26 cellular contexts compared by ENCODE assay signal in the genomic region with DNA sequence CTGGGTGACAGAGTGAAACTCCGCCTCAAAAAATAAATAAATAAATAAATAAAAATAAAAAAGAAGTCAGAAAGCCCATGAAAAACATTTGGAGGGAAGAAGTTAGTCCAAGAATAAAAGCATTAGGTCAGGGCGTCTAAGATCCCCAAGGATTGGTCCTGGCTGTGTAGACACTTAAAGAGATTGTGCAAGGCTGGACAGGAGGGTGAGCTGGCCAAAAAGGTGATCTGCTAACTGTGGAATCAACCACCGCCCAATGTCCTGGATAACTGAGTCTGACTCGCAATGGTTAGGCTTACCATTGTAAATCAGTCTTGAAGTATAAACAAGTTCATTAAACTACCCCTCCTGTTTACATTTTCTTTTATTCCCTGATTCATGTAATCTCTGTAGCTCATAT. TPM values are rescaled to one million over a fixed set of nuclear protein-coding genes. Genes with fewer than 3 reads are reported as not detected.
"Had no signal": no experiment of that assay in that cellular context is flagged by ENCODE, and none has a peak within 500 bp of the region (broad histone marks: within the 10 kb centered on the region; RNA-seq: fewer than 3 reads in every experiment).

No MANE protein-coding gene starts in this region.

- H3K27ac Mint-ChIP-seq: activated CD4-positive, alpha-beta T cell treated with anti-CD3 and anti-CD28 coated beads, Interleukin-2, amount 10 ng/mL, durations not matched to agents 7 days and 5 days; activated CD8-positive, alpha-beta T cell treated with anti-CD3 and anti-CD28 coated beads for 36 hours; activated naive CD4-positive, alpha-beta T cell treated with anti-CD3 and anti-CD28 coated beads, Interleukin-2, amount 50 U/mL, for 72 hours; stimulated activated naive B cell treated with anti-CD40 and anti-IgM and Interleukin-4, amounts not matched to agents 10 μg/mL and 1 μg/mL and 100 μg/mL, for 72 hours had no signal

- H3K36me3 Mint-ChIP-seq: activated naive CD4-positive, alpha-beta T cell treated with anti-CD3 and anti-CD28 coated beads, Interleukin-2, amount 50 U/mL, for 72 hours; naive B cell; stimulated activated naive B cell treated with anti-CD40 and anti-IgM and Interleukin-4, amounts not matched to agents 10 μg/mL and 1 μg/mL and 100 μg/mL, for 72 hours had no signal

- H3K4me1 ChIP-seq: ascending aorta, esophagus squamous epithelium, foreskin keratinocyte, lower lobe of right lung, transverse colon had no signal

- ATAC-seq: activated CD8-positive, alpha-beta T cell treated with anti-CD3 and anti-CD28 coated beads for 36 hours; activated naive CD4-positive, alpha-beta T cell treated with anti-CD3 and anti-CD28 coated beads, Interleukin-2, amount 50 U/mL, for 72 hours; foreskin keratinocyte; lower lobe of right lung; mucosa of descending colon; stimulated activated naive B cell treated with anti-CD40 and anti-IgM and Interleukin-4, amounts not matched to agents 10 μg/mL and 1 μg/mL and 100 μg/mL, for 72 hours had no signal

- H3K4me3 Mint-ChIP-seq: activated CD4-positive, alpha-beta T cell treated with anti-CD3 and anti-CD28 coated beads, Interleukin-2, amount 10 ng/mL, durations not matched to agents 7 days and 5 days; activated CD8-positive, alpha-beta T cell treated with anti-CD3 and anti-CD28 coated beads for 36 hours; naive B cell; neural crest cell; stimulated activated naive B cell treated with anti-CD40 and anti-IgM and Interleukin-4, amounts not matched to agents 10 μg/mL and 1 μg/mL and 100 μg/mL, for 72 hours had no signal

- H3K36me3 ChIP-seq: ascending aorta, brain microvascular endothelial cell, esophagus squamous epithelium, lower lobe of right lung, transverse colon, WERI-Rb-1 had no signal

- H3K4me1 Mint-ChIP-seq: activated CD4-positive, alpha-beta T cell treated with anti-CD3 and anti-CD28 coated beads, Interleukin-2, amount 10 ng/mL, durations not matched to agents 7 days and 5 days; naive B cell; stimulated activated naive B cell treated with anti-CD40 and anti-IgM and Interleukin-4, amounts not matched to agents 10 μg/mL and 1 μg/mL and 100 μg/mL, for 72 hours had no signal

- H3K27ac ChIP-seq: ascending aorta, brain microvascular endothelial cell, esophagus squamous epithelium, foreskin keratinocyte, lower lobe of right lung, SK-N-MC, transverse colon, WERI-Rb-1 had no signal

- H3K9me3 ChIP-seq: ascending aorta, esophagus squamous epithelium, lower lobe of right lung, mucosa of descending colon, transverse colon had no signal

- H3K9me3 Mint-ChIP-seq: activated CD4-positive, alpha-beta T cell treated with anti-CD3 and anti-CD28 coated beads, Interleukin-2, amount 10 ng/mL, durations not matched to agents 7 days and 5 days had no signal

- H3K27me3 Mint-ChIP-seq: activated CD4-positive, alpha-beta T cell treated with anti-CD3 and anti-CD28 coated beads, Interleukin-2, amount 10 ng/mL, durations not matched to agents 7 days and 5 days; activated CD8-positive, alpha-beta T cell treated with anti-CD3 and anti-CD28 coated beads for 36 hours; naive B cell had no signal

- H3K4me3 ChIP-seq: ascending aorta, esophagus squamous epithelium, lower lobe of right lung, mucosa of descending colon, SK-N-MC, transverse colon had no signal

- DNase-seq: activated CD4-positive, alpha-beta T cell treated with anti-CD3 and anti-CD28 coated beads, Interleukin-2, amount 10 ng/mL, durations not matched to agents 7 days and 5 days; activated CD4-positive, CD25-positive, alpha-beta regulatory T cell treated with anti-CD3 and anti-CD28 coated beads, Interleukin-2, amount 50 U/mL, for 72 hours; activated CD8-positive, alpha-beta T cell treated with anti-CD3 and anti-CD28 coated beads for 36 hours; brain microvascular endothelial cell; central memory CD4-positive, alpha-beta T cell; effector memory CD4-positive, alpha-beta T cell; esophagus squamous epithelium; foreskin keratinocyte; islet precursor cell; left cardiac atrium; lower lobe of right lung; mesendoderm; mucosa of descending colon; naive B cell; occipital lobe; posterior cingulate gyrus; stimulated activated CD8-positive, alpha-beta memory T cell treated with anti-CD3 and anti-CD28 coated beads, Interleukin-4, amount 100 ng/mL, for 48 hours; stimulated activated naive B cell treated with anti-CD40 and anti-IgM and Interleukin-4, amounts not matched to agents 10 μg/mL and 1 μg/mL and 100 μg/mL, for 72 hours; transverse colon; WERI-Rb-1 had no signal

- H3K27me3 ChIP-seq: ascending aorta, brain microvascular endothelial cell, esophagus squamous epithelium, foreskin keratinocyte, transverse colon had no signal

RNA-seq across cellular contexts. Expression of gene ABCA8, which starts 8.8 kb away (rescaled TPM):
- total RNA-seq: activated CD4-positive, alpha-beta T cell treated with anti-CD3 and anti-CD28 coated beads, Interleukin-2, amount 10 ng/mL, durations not matched to agents 7 days and 5 days; activated CD8-positive, alpha-beta T cell treated with anti-CD3 and anti-CD28 coated beads for 36 hours; activated naive CD4-positive, alpha-beta T cell treated with anti-CD3 and anti-CD28 coated beads, Interleukin-2, amount 50 U/mL, for 72 hours; foreskin keratinocyte; renal cortical epithelial cell; T-helper 2 cell treated with Interferon-gamma antibody and Interleukin-4, amounts not matched to agents 100 ng/mL and 5 ng/mL, for 36 hours had no signal
- polyA plus RNA-seq: foreskin keratinocyte had no signal
